ENCODE assay signal across 2 cellular contexts in the genomic region with DNA sequence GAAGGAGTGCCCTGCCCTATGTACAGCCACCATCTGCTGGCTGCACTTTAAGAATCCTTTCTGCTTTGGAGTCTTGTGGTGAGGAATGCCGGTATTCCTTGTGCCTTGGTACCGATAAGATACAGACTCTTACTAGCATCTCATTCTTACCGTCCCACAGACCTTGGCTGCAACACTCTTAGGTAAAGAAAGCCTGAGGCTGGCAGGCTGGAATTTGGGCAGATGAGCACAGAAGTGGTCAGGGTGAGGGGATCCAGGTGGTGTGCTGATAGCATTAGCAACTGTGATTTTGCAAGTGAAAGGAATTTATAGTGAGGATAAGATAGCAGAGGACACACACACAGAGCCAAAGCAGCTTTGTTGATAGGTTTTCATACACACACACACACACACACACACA.
TF ChIP-seq lines count a peak whose summit lies in the region.

No MANE protein-coding gene starts in this region.

TF ChIP-seq in GM23338, 12 proteins besides CTCF, POLR2A, EP300 and RAD21 (continued from another document):
- TF ChIP-seq, protein P1, sequence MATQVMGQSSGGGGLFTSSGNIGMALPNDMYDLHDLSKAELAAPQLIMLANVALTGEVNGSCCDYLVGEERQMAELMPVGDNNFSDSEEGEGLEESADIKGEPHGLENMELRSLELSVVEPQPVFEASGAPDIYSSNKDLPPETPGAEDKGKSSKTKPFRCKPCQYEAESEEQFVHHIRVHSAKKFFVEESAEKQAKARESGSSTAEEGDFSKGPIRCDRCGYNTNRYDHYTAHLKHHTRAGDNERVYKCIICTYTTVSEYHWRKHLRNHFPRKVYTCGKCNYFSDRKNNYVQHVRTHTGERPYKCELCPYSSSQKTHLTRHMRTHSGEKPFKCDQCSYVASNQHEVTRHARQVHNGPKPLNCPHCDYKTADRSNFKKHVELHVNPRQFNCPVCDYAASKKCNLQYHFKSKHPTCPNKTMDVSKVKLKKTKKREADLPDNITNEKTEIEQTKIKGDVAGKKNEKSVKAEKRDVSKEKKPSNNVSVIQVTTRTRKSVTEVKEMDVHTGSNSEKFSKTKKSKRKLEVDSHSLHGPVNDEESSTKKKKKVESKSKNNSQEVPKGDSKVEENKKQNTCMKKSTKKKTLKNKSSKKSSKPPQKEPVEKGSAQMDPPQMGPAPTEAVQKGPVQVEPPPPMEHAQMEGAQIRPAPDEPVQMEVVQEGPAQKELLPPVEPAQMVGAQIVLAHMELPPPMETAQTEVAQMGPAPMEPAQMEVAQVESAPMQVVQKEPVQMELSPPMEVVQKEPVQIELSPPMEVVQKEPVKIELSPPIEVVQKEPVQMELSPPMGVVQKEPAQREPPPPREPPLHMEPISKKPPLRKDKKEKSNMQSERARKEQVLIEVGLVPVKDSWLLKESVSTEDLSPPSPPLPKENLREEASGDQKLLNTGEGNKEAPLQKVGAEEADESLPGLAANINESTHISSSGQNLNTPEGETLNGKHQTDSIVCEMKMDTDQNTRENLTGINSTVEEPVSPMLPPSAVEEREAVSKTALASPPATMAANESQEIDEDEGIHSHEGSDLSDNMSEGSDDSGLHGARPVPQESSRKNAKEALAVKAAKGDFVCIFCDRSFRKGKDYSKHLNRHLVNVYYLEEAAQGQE (IDR thresholded peaks at IDR 0.05; ENCODE audit: unreplicated experiment) = no peak
- TF ChIP-seq, protein P2, sequence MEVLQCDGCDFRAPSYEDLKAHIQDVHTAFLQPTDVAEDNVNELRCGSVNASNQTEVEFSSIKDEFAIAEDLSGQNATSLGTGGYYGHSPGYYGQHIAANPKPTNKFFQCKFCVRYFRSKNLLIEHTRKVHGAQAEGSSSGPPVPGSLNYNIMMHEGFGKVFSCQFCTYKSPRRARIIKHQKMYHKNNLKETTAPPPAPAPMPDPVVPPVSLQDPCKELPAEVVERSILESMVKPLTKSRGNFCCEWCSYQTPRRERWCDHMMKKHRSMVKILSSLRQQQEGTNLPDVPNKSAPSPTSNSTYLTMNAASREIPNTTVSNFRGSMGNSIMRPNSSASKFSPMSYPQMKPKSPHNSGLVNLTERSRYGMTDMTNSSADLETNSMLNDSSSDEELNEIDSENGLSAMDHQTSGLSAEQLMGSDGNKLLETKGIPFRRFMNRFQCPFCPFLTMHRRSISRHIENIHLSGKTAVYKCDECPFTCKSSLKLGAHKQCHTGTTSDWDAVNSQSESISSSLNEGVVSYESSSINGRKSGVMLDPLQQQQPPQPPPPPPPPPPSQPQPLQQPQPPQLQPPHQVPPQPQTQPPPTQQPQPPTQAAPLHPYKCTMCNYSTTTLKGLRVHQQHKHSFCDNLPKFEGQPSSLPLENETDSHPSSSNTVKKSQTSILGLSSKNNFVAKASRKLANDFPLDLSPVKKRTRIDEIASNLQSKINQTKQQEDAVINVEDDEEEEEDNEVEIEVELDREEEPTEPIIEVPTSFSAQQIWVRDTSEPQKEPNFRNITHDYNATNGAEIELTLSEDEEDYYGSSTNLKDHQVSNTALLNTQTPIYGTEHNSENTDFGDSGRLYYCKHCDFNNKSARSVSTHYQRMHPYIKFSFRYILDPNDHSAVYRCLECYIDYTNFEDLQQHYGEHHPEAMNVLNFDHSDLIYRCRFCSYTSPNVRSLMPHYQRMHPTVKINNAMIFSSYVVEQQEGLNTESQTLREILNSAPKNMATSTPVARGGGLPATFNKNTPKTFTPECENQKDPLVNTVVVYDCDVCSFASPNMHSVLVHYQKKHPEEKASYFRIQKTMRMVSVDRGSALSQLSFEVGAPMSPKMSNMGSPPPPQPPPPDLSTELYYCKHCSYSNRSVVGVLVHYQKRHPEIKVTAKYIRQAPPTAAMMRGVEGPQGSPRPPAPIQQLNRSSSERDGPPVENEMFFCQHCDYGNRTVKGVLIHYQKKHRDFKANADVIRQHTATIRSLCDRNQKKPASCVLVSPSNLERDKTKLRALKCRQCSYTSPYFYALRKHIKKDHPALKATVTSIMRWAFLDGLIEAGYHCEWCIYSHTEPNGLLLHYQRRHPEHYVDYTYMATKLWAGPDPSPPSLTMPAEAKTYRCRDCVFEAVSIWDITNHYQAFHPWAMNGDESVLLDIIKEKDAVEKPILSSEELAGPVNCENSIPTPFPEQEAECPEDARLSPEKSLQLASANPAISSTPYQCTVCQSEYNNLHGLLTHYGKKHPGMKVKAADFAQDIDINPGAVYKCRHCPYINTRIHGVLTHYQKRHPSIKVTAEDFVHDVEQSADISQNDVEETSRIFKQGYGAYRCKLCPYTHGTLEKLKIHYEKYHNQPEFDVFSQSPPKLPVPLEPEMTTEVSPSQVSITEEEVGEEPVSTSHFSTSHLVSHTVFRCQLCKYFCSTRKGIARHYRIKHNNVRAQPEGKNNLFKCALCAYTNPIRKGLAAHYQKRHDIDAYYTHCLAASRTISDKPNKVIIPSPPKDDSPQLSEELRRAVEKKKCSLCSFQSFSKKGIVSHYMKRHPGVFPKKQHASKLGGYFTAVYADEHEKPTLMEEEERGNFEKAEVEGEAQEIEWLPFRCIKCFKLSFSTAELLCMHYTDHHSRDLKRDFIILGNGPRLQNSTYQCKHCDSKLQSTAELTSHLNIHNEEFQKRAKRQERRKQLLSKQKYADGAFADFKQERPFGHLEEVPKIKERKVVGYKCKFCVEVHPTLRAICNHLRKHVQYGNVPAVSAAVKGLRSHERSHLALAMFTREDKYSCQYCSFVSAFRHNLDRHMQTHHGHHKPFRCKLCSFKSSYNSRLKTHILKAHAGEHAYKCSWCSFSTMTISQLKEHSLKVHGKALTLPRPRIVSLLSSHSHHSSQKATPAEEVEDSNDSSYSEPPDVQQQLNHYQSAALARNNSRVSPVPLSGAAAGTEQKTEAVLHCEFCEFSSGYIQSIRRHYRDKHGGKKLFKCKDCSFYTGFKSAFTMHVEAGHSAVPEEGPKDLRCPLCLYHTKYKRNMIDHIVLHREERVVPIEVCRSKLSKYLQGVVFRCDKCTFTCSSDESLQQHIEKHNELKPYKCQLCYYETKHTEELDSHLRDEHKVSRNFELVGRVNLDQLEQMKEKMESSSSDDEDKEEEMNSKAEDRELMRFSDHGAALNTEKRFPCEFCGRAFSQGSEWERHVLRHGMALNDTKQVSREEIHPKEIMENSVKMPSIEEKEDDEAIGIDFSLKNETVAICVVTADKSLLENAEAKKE (CRISPR knock-in tag; IDR thresholded peaks at IDR 0.05) = no peak
- TF ChIP-seq ZNF331 (CRISPR knock-in tag; IDR thresholded peaks at IDR 0.05; ENCODE audit: low read depth) (no peak), NANOG (IDR thresholded peaks at IDR 0.05; ENCODE audit: borderline replicate concordance) (no peak), CREB1 (CRISPR knock-in tag; IDR thresholded peaks at IDR 0.05; ENCODE audit: low read depth) (no peak), ZNF114 (CRISPR knock-in tag; IDR thresholded peaks at IDR 0.05) (no peak)
TF ChIP-seq in GM23338: peak in this region for 0.

TF ChIP-seq in WTC11, 78 proteins besides CTCF, POLR2A, EP300 and RAD21 (continued from another document):
- TF ChIP-seq, protein P3, sequence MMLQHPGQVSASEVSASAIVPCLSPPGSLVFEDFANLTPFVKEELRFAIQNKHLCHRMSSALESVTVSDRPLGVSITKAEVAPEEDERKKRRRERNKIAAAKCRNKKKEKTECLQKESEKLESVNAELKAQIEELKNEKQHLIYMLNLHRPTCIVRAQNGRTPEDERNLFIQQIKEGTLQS (CRISPR knock-in tag; conservative IDR thresholded peaks at IDR 0.05) = no peak
- TF ChIP-seq ZNF281 (CRISPR knock-in tag; IDR thresholded peaks at IDR 0.05) (no peak), IRF2 (CRISPR knock-in tag; IDR thresholded peaks at IDR 0.05; ENCODE audit: borderline replicate concordance, low read depth) (no peak), E2F5 (CRISPR knock-in tag; IDR thresholded peaks at IDR 0.05) (no peak)
TF ChIP-seq in WTC11: peak in this region for 0.
